21 cellular contexts compared by ENCODE assay signal in genomic region chr2:27903018-27903417, GRCh38. TPM values are rescaled to one million over a fixed set of nuclear protein-coding genes. Genes with fewer than 3 reads are reported as not detected.
A peak's percentile ranks its signal among the peaks of the same experiment; 100 is the strongest.
DNase-seq lines count a peak whose midpoint lies in the region; ATAC-seq, FAIRE-seq and TF ChIP-seq lines count a peak whose summit lies in the region.
"Had no signal": no experiment of that assay in that cellular context is flagged by ENCODE, and none has a peak within 500 bp of the region (broad histone marks: within the 10 kb centered on the region; RNA-seq: fewer than 3 reads in every experiment).

No MANE protein-coding gene starts in this region.

- peak overlapping the region; percentile 100 for H3K27ac Mint-ChIP-seq in activated T-cell treated with anti-CD3 and anti-CD28 coated beads, Interleukin-2, amount 50 U/mL, for 72 hours
- H3K27ac Mint-ChIP-seq in activated naive CD8-positive, alpha-beta T cell treated with anti-CD3 and anti-CD28 coated beads for 36 hours = peak overlapping the region; percentile 90
- H3K27ac Mint-ChIP-seq in stimulated activated effector memory CD8-positive, alpha-beta T cell treated with anti-CD3 and anti-CD28 coated beads, Interleukin-12 subunit alpha, Interleukin-12 subunit beta, amount 100 ng/mL, for 72 hours = peak overlapping the region; percentile 94

- peaks cover 1 to 4% of the 10 kb centered on the region in 2 donors for H3K9me3 Mint-ChIP-seq in activated T-cell treated with anti-CD3 and anti-CD28 coated beads, Interleukin-2, amount 50 U/mL, for 72 hours
- peaks cover 5% of the 10 kb centered on the region for H3K9me3 Mint-ChIP-seq in activated naive CD8-positive, alpha-beta T cell treated with anti-CD3 and anti-CD28 coated beads for 36 hours
- H3K9me3 Mint-ChIP-seq in stimulated activated effector memory CD8-positive, alpha-beta T cell treated with anti-CD3 and anti-CD28 coated beads, Interleukin-12 subunit alpha, Interleukin-12 subunit beta, amount 100 ng/mL, for 72 hours = no peaks in the 10 kb centered on the region
- H3K9me3 Mint-ChIP-seq: CD8-positive, alpha-beta memory T cell; HFFc6 had no signal

- DNase-seq in activated T-cell treated with anti-CD3 and anti-CD28 coated beads, Interleukin-2, amount 50 U/mL, for 72 hours = no peak
- no peak for DNase-seq in activated T-cell treated with anti-CD3 and anti-CD28 coated beads for 4 hours
- DNase-seq in activated naive CD8-positive, alpha-beta T cell treated with anti-CD3 and anti-CD28 coated beads for 36 hours = no peak
- peak; percentile 68 for DNase-seq in fibroblast of gingiva (ENCODE audit: low read depth)
- no peak for DNase-seq in stimulated activated effector memory CD8-positive, alpha-beta T cell treated with anti-CD3 and anti-CD28 coated beads, Interleukin-12 subunit alpha, Interleukin-12 subunit beta, amount 100 ng/mL, for 72 hours (ENCODE audit: low spot score in 2 of 2)
- DNase-seq in GM12891 (ENCODE audit: insufficient read length, low spot score) = no peak
- DNase-seq in CD1c-positive myeloid dendritic cell (ENCODE audit: extremely low spot score) = no peak
- DNase-seq: CD8-positive, alpha-beta memory T cell; DMS53; H7; HFFc6; KG1; NCI-H1105 treated with DMSO at 0.1 percent for 48 hours; NCI-H1694; NCI-H2081 treated with DMSO at 0.1 percent for 48 hours; NCI-H510A; NCI-H748 treated with DMSO at 0.1 percent for 48 hours; NK-92 treated with Interleukin-12 subunit alpha and Interleukin-12 subunit beta, amount 100 ng/mL, for 24 hours; Peyer's patch had no signal

- no peak for FAIRE-seq in GM12891 (lab: Jason Lieb, UNC)
- FAIRE-seq: A549, HepG2 had no signal

- H3K27me3 Mint-ChIP-seq in activated T-cell treated with anti-CD3 and anti-CD28 coated beads, Interleukin-2, amount 50 U/mL, for 72 hours (ENCODE audit: low read depth) = no peaks in the 10 kb centered on the region
- no peaks in the 10 kb centered on the region for H3K27me3 Mint-ChIP-seq in activated naive CD8-positive, alpha-beta T cell treated with anti-CD3 and anti-CD28 coated beads for 36 hours
- H3K27me3 Mint-ChIP-seq: CD8-positive, alpha-beta memory T cell had no signal

- H3K4me1 Mint-ChIP-seq in activated T-cell treated with anti-CD3 and anti-CD28 coated beads, Interleukin-2, amount 50 U/mL, for 72 hours (ENCODE audit: low read depth) = peaks cover 87% of the 10 kb centered on the region
- H3K4me1 Mint-ChIP-seq in activated naive CD8-positive, alpha-beta T cell treated with anti-CD3 and anti-CD28 coated beads for 36 hours = peaks cover 67% of the 10 kb centered on the region
- peaks cover 75% of the 10 kb centered on the region for H3K4me1 Mint-ChIP-seq in stimulated activated effector memory CD8-positive, alpha-beta T cell treated with anti-CD3 and anti-CD28 coated beads, Interleukin-12 subunit alpha, Interleukin-12 subunit beta, amount 100 ng/mL, for 72 hours

- no peak for TF ChIP-seq POLR2A in GM12891 (IDR thresholded peaks at IDR 0.05; ENCODE audit: low read depth, low read length)

- ATAC-seq in activated T-cell treated with anti-CD3 and anti-CD28 coated beads, Interleukin-2, amount 50 U/mL, for 72 hours (replicated peaks in 1 of 2) = no peak
- ATAC-seq in stimulated activated effector memory CD8-positive, alpha-beta T cell treated with anti-CD3 and anti-CD28 coated beads, Interleukin-12 subunit alpha, Interleukin-12 subunit beta, amount 100 ng/mL, for 72 hours = no peak
- ATAC-seq: A549, HepG2 had no signal

- peak overlapping the region; percentile 29 to 94 for H3K4me3 Mint-ChIP-seq in activated T-cell treated with anti-CD3 and anti-CD28 coated beads, Interleukin-2, amount 50 U/mL, for 72 hours
- H3K4me3 Mint-ChIP-seq in activated naive CD8-positive, alpha-beta T cell treated with anti-CD3 and anti-CD28 coated beads for 36 hours = no peak overlapping the region
- H3K4me3 Mint-ChIP-seq in stimulated activated effector memory CD8-positive, alpha-beta T cell treated with anti-CD3 and anti-CD28 coated beads, Interleukin-12 subunit alpha, Interleukin-12 subunit beta, amount 100 ng/mL, for 72 hours = peak overlapping the region; percentile 43
- H3K4me3 Mint-ChIP-seq: CD8-positive, alpha-beta memory T cell; HFFc6 had no signal

- peaks cover 20 to 26% of the 10 kb centered on the region in 2 donors for H3K36me3 Mint-ChIP-seq in activated T-cell treated with anti-CD3 and anti-CD28 coated beads, Interleukin-2, amount 50 U/mL, for 72 hours (ENCODE audit: insufficient read depth in 2 of 2)
- H3K36me3 Mint-ChIP-seq in activated naive CD8-positive, alpha-beta T cell treated with anti-CD3 and anti-CD28 coated beads for 36 hours = peaks cover 77% of the 10 kb centered on the region
- H3K36me3 Mint-ChIP-seq in stimulated activated effector memory CD8-positive, alpha-beta T cell treated with anti-CD3 and anti-CD28 coated beads, Interleukin-12 subunit alpha, Interleukin-12 subunit beta, amount 100 ng/mL, for 72 hours = peaks cover 66% of the 10 kb centered on the region

TF ChIP-seq in GM12891, 5 proteins besides CTCF, POLR2A, EP300 and RAD21:
- TF ChIP-seq POLR2AphosphoS5 (IDR thresholded peaks at IDR 0.05; ENCODE audit: low read depth, low read length) (no peak), SPI1 (IDR thresholded peaks at IDR 0.05; ENCODE audit: low read depth, low read length) (no peak), POU2F2 (IDR thresholded peaks at IDR 0.05; ENCODE audit: low read depth, low read length) (no peak), PAX5 (IDR thresholded peaks at IDR 0.05; ENCODE audit: insufficient read depth, low read length, severe bottlenecking) (no peak)

RNA-seq across cellular contexts. Expression of gene BABAM2, which starts 12.5 kb away (rescaled TPM):
- total RNA-seq in activated T-cell treated with anti-CD3 and anti-CD28 coated beads, Interleukin-2, amount 50 U/mL, for 72 hours = 10 to 100 TPM; 96.6 to 97.2 TPM
- total RNA-seq in activated naive CD8-positive, alpha-beta T cell treated with anti-CD3 and anti-CD28 coated beads for 36 hours = 10 to 100 TPM; 45.2 to 53.2 TPM
- 26.5 TPM for polyA plus RNA-seq in GM12891 (2012; ENCODE audit: low read depth, missing spikeins)

RNA-seq across cellular contexts. Expression of gene RBKS, which starts 12.8 kb away (rescaled TPM):
- 10 to 100 TPM in 1 of 2 donors, 1 to 10 TPM in 1; 5.8 to 11.5 TPM for total RNA-seq in activated T-cell treated with anti-CD3 and anti-CD28 coated beads, Interleukin-2, amount 50 U/mL, for 72 hours
- 1 to 10 TPM; 5.1 to 5.4 TPM for total RNA-seq in activated naive CD8-positive, alpha-beta T cell treated with anti-CD3 and anti-CD28 coated beads for 36 hours
- 0.87 TPM for polyA plus RNA-seq in GM12891 (2012; ENCODE audit: low read depth, missing spikeins)
